In genomic region chr11:65853249-65853979, GRCh38 we compare ENCODE assay signal across 1 cellular context.
TF ChIP-seq lines count a peak whose summit lies in the region.

No MANE protein-coding gene starts in this region.

TF ChIP-seq in K562, 482 proteins besides CTCF, POLR2A, EP300 and RAD21:
- no peak for TF ChIP-seq ZBTB12 (CRISPR knock-in tag; IDR thresholded peaks at IDR 0.05)
- TF ChIP-seq PHF21A (IDR thresholded peaks at IDR 0.05; ENCODE audit: borderline replicate concordance, low read depth), result no peak
- TF ChIP-seq MAFG (tag; conservative IDR thresholded peaks at IDR 0.05), result no peak
- TF ChIP-seq ZC3H11A (IDR thresholded peaks at IDR 0.05; ENCODE audit: low read depth, low read length), result no peak
- no peak for TF ChIP-seq ZNF217 (CRISPR knock-in tag; IDR thresholded peaks at IDR 0.05)
- TF ChIP-seq PRPF4 (IDR thresholded peaks at IDR 0.05; ENCODE audit: insufficient read depth, low read depth, low read length, poor library complexity, severe bottlenecking), result no peak
- peak; percentile 63 for TF ChIP-seq POLR2B (IDR thresholded peaks at IDR 0.05; ENCODE audit: low read depth, partially characterized antibody)
- no peak for TF ChIP-seq CREM (IDR thresholded peaks at IDR 0.05; ENCODE audit: low read depth)
- TF ChIP-seq YY1 (IDR thresholded peaks at IDR 0.05; ENCODE audit: borderline replicate concordance in 1 of 3, control insufficient read depth in 1 of 3, extremely low read depth in 1 of 3, insufficient read depth in 3 of 3, insufficient read length in 1 of 3, insufficient replicate concordance in 2 of 3, low read depth in 1 of 3, low read length in 2 of 3), result peak in 1 of 3 experiments; percentile 8
- TF ChIP-seq, protein P1, sequence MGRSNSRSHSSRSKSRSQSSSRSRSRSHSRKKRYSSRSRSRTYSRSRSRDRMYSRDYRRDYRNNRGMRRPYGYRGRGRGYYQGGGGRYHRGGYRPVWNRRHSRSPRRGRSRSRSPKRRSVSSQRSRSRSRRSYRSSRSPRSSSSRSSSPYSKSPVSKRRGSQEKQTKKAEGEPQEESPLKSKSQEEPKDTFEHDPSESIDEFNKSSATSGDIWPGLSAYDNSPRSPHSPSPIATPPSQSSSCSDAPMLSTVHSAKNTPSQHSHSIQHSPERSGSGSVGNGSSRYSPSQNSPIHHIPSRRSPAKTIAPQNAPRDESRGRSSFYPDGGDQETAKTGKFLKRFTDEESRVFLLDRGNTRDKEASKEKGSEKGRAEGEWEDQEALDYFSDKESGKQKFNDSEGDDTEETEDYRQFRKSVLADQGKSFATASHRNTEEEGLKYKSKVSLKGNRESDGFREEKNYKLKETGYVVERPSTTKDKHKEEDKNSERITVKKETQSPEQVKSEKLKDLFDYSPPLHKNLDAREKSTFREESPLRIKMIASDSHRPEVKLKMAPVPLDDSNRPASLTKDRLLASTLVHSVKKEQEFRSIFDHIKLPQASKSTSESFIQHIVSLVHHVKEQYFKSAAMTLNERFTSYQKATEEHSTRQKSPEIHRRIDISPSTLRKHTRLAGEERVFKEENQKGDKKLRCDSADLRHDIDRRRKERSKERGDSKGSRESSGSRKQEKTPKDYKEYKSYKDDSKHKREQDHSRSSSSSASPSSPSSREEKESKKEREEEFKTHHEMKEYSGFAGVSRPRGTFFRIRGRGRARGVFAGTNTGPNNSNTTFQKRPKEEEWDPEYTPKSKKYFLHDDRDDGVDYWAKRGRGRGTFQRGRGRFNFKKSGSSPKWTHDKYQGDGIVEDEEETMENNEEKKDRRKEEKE (IDR thresholded peaks at IDR 0.05; ENCODE audit: borderline replicate concordance in 1 of 2, control insufficient read depth in 1 of 2, low read depth in 2 of 2, low read length in 1 of 2), result 0 out of 4 replicates have a peak, but pooled peaks of 1 of the 2 experiments have one; percentile 39
- TF ChIP-seq ZZZ3 (IDR thresholded peaks at IDR 0.05), result no peak
- TF ChIP-seq TEAD1 (CRISPR knock-in tag; IDR thresholded peaks at IDR 0.05), result 0 out of 4 replicates have a peak, but pooled peaks of 1 of the 2 experiments have one; percentile 43
- no peak for TF ChIP-seq ZNF3 (CRISPR knock-in tag; IDR thresholded peaks at IDR 0.05)
- TF ChIP-seq, protein P2, sequence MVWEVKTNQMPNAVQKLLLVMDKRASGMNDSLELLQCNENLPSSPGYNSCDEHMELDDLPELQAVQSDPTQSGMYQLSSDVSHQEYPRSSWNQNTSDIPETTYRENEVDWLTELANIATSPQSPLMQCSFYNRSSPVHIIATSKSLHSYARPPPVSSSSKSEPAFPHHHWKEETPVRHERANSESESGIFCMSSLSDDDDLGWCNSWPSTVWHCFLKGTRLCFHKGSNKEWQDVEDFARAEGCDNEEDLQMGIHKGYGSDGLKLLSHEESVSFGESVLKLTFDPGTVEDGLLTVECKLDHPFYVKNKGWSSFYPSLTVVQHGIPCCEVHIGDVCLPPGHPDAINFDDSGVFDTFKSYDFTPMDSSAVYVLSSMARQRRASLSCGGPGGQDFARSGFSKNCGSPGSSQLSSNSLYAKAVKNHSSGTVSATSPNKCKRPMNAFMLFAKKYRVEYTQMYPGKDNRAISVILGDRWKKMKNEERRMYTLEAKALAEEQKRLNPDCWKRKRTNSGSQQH (CRISPR knock-in tag; IDR thresholded peaks at IDR 0.05), result no peak
- TF ChIP-seq, protein P3, sequence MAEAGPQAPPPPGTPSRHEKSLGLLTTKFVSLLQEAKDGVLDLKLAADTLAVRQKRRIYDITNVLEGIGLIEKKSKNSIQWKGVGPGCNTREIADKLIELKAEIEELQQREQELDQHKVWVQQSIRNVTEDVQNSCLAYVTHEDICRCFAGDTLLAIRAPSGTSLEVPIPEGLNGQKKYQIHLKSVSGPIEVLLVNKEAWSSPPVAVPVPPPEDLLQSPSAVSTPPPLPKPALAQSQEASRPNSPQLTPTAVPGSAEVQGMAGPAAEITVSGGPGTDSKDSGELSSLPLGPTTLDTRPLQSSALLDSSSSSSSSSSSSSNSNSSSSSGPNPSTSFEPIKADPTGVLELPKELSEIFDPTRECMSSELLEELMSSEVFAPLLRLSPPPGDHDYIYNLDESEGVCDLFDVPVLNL (CRISPR knock-in tag; IDR thresholded peaks at IDR 0.05; ENCODE audit: low read depth), result no peak
- TF ChIP-seq MBD1 (CRISPR knock-in tag; IDR thresholded peaks at IDR 0.05), result no peak
- TF ChIP-seq E2F1 (CRISPR knock-in tag; IDR thresholded peaks at IDR 0.05), result no peak
- TF ChIP-seq GATA2 (CRISPR knock-in tag; IDR thresholded peaks at IDR 0.05), result no peak
- TF ChIP-seq, protein P4, sequence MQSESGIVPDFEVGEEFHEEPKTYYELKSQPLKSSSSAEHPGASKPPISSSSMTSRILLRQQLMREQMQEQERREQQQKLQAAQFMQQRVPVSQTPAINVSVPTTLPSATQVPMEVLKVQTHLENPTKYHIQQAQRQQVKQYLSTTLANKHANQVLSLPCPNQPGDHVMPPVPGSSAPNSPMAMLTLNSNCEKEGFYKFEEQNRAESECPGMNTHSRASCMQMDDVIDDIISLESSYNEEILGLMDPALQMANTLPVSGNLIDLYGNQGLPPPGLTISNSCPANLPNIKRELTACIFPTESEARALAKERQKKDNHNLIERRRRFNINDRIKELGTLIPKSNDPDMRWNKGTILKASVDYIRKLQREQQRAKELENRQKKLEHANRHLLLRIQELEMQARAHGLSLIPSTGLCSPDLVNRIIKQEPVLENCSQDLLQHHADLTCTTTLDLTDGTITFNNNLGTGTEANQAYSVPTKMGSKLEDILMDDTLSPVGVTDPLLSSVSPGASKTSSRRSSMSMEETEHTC (IDR thresholded peaks at IDR 0.05), result no peak
- TF ChIP-seq HMG20B (CRISPR knock-in tag; IDR thresholded peaks at IDR 0.05), result no peak
- TF ChIP-seq POLR2AphosphoS5 (IDR thresholded peaks at IDR 0.05; ENCODE audit: control insufficient read depth, insufficient read depth, low read depth, low read length), result peak; percentile 4; the same call in 1 of the 2 replicates
- TF ChIP-seq MECOM (CRISPR knock-in tag; IDR thresholded peaks at IDR 0.05), result no peak
- TF ChIP-seq, protein P5, sequence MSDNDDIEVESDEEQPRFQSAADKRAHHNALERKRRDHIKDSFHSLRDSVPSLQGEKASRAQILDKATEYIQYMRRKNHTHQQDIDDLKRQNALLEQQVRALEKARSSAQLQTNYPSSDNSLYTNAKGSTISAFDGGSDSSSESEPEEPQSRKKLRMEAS (CRISPR knock-in tag; IDR thresholded peaks at IDR 0.05), result 0 out of 2 replicates have a peak, but pooled peaks have one; percentile 11
- TF ChIP-seq FOXM1 (IDR thresholded peaks at IDR 0.05; ENCODE audit: low read depth), result no peak
- peak; percentile 68; the same call in 1 of the 2 replicates for TF ChIP-seq FOXM1 (CRISPR knock-in tag; IDR thresholded peaks at IDR 0.05; ENCODE audit: low read depth)
- TF ChIP-seq SUPT5H (IDR thresholded peaks at IDR 0.05), result peak; percentile 73
- TF ChIP-seq MYNN (IDR thresholded peaks at IDR 0.05), result peak; percentile 13; the same call in 1 of the 2 replicates
- no peak for TF ChIP-seq MYNN (CRISPR knock-in tag; IDR thresholded peaks at IDR 0.05)
- no peak for TF ChIP-seq ZBTB8A (IDR thresholded peaks at IDR 0.05; ENCODE audit: partially characterized antibody)
- TF ChIP-seq MCM5 (IDR thresholded peaks at IDR 0.05; ENCODE audit: low read depth), result no peak
- TF ChIP-seq THRB (CRISPR knock-in tag; conservative IDR thresholded peaks at IDR 0.05), result peak; percentile 92
- TF ChIP-seq ZBTB26 (CRISPR knock-in tag; IDR thresholded peaks at IDR 0.05), result peak; percentile 24; the same call in 1 of the 2 replicates
- TF ChIP-seq NR3C1 (CRISPR knock-in tag; IDR thresholded peaks at IDR 0.05), result 0 out of 2 replicates have a peak, but pooled peaks have one; percentile 24
